1 cellular context compared by ENCODE assay signal in the genomic region with DNA sequence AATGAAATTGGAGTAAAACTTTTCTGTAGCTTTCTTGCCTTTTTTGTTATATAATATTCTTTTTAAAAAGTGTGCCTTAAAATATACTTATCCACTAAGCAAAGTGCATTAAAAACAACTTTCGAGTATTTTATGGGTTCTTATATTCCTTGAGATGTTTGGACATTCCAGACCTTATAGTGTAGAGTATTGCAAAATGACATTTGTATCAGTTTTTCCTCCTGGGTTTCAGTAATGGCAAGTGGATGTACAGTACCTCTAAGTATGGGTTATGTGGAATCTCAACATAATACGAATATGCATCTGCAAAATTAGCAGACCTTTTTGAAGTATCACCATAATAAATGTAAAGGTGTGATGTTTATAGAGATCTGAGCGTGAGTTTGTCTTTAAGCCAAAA.
TF ChIP-seq lines count a peak whose summit lies in the region.

No MANE protein-coding gene starts in this region.

TF ChIP-seq in GM12878, 131 proteins besides CTCF, POLR2A, EP300 and RAD21:
- TF ChIP-seq, protein P1, sequence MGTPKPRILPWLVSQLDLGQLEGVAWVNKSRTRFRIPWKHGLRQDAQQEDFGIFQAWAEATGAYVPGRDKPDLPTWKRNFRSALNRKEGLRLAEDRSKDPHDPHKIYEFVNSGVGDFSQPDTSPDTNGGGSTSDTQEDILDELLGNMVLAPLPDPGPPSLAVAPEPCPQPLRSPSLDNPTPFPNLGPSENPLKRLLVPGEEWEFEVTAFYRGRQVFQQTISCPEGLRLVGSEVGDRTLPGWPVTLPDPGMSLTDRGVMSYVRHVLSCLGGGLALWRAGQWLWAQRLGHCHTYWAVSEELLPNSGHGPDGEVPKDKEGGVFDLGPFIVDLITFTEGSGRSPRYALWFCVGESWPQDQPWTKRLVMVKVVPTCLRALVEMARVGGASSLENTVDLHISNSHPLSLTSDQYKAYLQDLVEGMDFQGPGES (IDR thresholded peaks at IDR 0.05) = no peak
- TF ChIP-seq MXI1 (IDR thresholded peaks at IDR 0.05; ENCODE audit: low read depth, low read length) = 0 out of 2 replicates have a peak, but pooled peaks have one; percentile 16
